8 cellular contexts compared by ENCODE assay signal in genomic region chr5:102296229-102296817, GRCh38. TPM values are rescaled to one million over a fixed set of nuclear protein-coding genes. Genes with fewer than 3 reads are reported as not detected.
DNase-seq lines count a peak whose midpoint lies in the region; ATAC-seq and TF ChIP-seq lines count a peak whose summit lies in the region.

Gene SLCO4C1, minus strand, starts transcription at chr5:102296284. Its CDS starts 22 bp downstream, at chr5:102296262.

- peaks cover 7% of the 10 kb centered on the region for H3K4me1 ChIP-seq in MM.1S (ENCODE audit: low read length)
- peaks cover 0 to 6% of the 10 kb centered on the region in 2 donors for H3K4me1 ChIP-seq in aorta (ENCODE audit: control insufficient read depth in 1 of 2, insufficient read depth in 2 of 2, low read length in 2 of 2)

- H3K36me3 ChIP-seq in GM06990 (ENCODE audit: control insufficient read depth, insufficient read depth, low read length) (no peaks in the 10 kb centered on the region), MM.1S (replicated peaks; ENCODE audit: insufficient read depth, low read length) (no peaks in the 10 kb centered on the region), aorta (ENCODE audit: control insufficient read depth in 1 of 2, insufficient read depth in 2 of 2, low read length in 1 of 2) (no peaks in the 10 kb centered on the region)

- intact Hi-C loops in aorta (cut with DNase I): no loop called here

- DNase-seq in GM06990 (ENCODE audit: extremely low read depth, insufficient read length) (peak; percentile 90), GOT3 (lab: John Stamatoyannopoulos, UW) (peak; percentile 8), MM.1S (peak; percentile 93), SW 1271 (lab: John Stamatoyannopoulos, UW) (peak; percentile 26 to 70), iPS DF 19.7 (ENCODE audit: low read depth, low spot score) (peak; percentile 77), retinal pigment epithelial cell (ENCODE audit: low read depth) (peak; percentile 51), aorta (peak; percentile 80 to 90)

- H3K79me2 ChIP-seq in MM.1S (ENCODE audit: low read length): no peaks in the 10 kb centered on the region

- no peaks in the 10 kb centered on the region for H4K20me1 ChIP-seq in MM.1S (ENCODE audit: insufficient read depth, low read length)

- peak within 1 kb of the TSS; percentile 63 for H3K9ac ChIP-seq in MM.1S (ENCODE audit: low read length)

- peak within 1 kb of the TSS; percentile 89 for H3K4me2 ChIP-seq in MM.1S (ENCODE audit: low read depth, low read length)

- H3K4me3 ChIP-seq in GM06990 (replicated peaks; ENCODE audit: low read depth, low read length) (peak within 1 kb of the TSS; percentile 61), MM.1S (ENCODE audit: low read length) (peak within 1 kb of the TSS; percentile 86), retinal pigment epithelial cell (ENCODE audit: low read length) (peak within 1 kb of the TSS; percentile 78), aorta (ENCODE audit: low read length in 2 of 2) (peak within 1 kb of the TSS; percentile 33 to 42)

- peak within 1 kb of the TSS; percentile 99 for H2AFZ ChIP-seq in MM.1S (ENCODE audit: low read length)

- peak; percentile 91 for ATAC-seq in aorta (ENCODE audit: low FRiP score)

- H3K27me3 ChIP-seq in GM06990 (replicated peaks; ENCODE audit: control insufficient read depth, insufficient read depth, low read length): no peaks in the 10 kb centered on the region
- H3K27me3 ChIP-seq in MM.1S (replicated peaks; ENCODE audit: insufficient read depth, low read length): no peaks in the 10 kb centered on the region
- H3K27me3 ChIP-seq in aorta (ENCODE audit: control insufficient read depth in 1 of 2, insufficient read depth in 2 of 2, low read length in 1 of 2): no peaks in the 10 kb centered on the region

- H3F3A ChIP-seq in MM.1S (ENCODE audit: insufficient read depth, low read length): peaks cover 17% of the 10 kb centered on the region; the same call in 1 of the 2 replicates

- H3K9me3 ChIP-seq in MM.1S (replicated peaks; ENCODE audit: insufficient read depth, low read length) (no peaks in the 10 kb centered on the region), aorta (ENCODE audit: control insufficient read depth, low read length) (no peaks in the 10 kb centered on the region)

- peak; percentile 85 for TF ChIP-seq CTCF in GM06990 (IDR thresholded peaks at IDR 0.05; ENCODE audit: insufficient read depth, low read length, poor library complexity, severe bottlenecking)
- TF ChIP-seq CTCF in MM.1S (IDR thresholded peaks at IDR 0.05; ENCODE audit: low read length): peak; percentile 86
- TF ChIP-seq CTCF in retinal pigment epithelial cell (conservative IDR thresholded peaks at IDR 0.05; ENCODE audit: low read depth, low read length): peak; percentile 79

- H3K9me2 ChIP-seq in MM.1S (replicated peaks; ENCODE audit: insufficient read depth, low read length): no peaks in the 10 kb centered on the region

- 0 to 1% methylated on average over 38 of the region's 38 CpGs for WGBS in aorta, 2 donors

- H3K27ac ChIP-seq in MM.1S (ENCODE audit: low read length): peak within 1 kb of the TSS; percentile 77
- peak within 1 kb of the TSS; percentile 44 for H3K27ac ChIP-seq in angular gyrus (ENCODE audit: low read depth, low read length)
- no peak within 1 kb of the TSS for H3K27ac ChIP-seq in aorta (ENCODE audit: low read depth in 1 of 2, low read length in 2 of 2)

RNA-seq across cellular contexts. Expression of gene SLCO4C1, which starts in this region (rescaled TPM):
- total RNA-seq in aorta: 1 to 10 TPM in 1 of 2 donors, under 1 TPM in 1; 0.39 to 1.6 TPM
- under 1 TPM in 1 of 2 donors, not detected in 1; 0.13 TPM for polyA plus RNA-seq in aorta

Comparison
In these comparisons a context has a peak if more than half of its experiments do, and no peak if none do; other contexts are left out.
1. DNase-seq: peak in every context shown above with its lines; median percentile 93 in MM.1S; 90 in GM06990; 85 in aorta; 77 in iPS DF 19.7; 51 in retinal pigment epithelial cell; 48 in SW 1271; 8 in GOT3.
2. H3K27ac ChIP-seq: peak in MM.1S (single experiment) and angular gyrus (single experiment); none in aorta (0 of 2).
3. Peak in every context shown above with its lines, with median percentiles within 50 percentile points of each other: H3K4me3 ChIP-seq and CTCF ChIP-seq.